ENCODE assay signal across 22 cellular contexts in the genomic region with DNA sequence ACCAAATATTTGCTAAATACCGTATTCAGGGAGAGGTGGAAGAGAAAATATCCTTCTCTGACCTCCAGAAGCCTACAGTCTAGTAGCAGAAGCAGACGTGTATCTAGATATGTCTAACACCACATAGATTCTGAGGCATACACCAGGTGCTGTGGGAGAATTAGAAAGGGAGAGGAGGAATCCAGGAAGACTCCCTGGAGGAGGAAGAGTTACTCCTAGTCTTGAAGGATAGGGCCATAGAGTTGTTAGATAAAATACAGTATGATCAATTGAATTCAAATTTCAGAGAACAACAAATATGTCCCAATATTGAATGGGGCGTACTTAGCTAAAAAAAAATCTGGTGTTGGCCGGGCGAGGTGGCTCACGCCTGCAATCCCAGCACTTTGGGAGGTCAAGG. TPM values are rescaled to one million over a fixed set of nuclear protein-coding genes. Genes with fewer than 3 reads are reported as not detected.
"Had no signal": no experiment of that assay in that cellular context is flagged by ENCODE, and none has a peak within 500 bp of the region (broad histone marks: within the 10 kb centered on the region; RNA-seq: fewer than 3 reads in every experiment).

No MANE protein-coding gene starts in this region.

- H3K36me3 ChIP-seq: neutrophil had no signal

- H3K4me3 ChIP-seq: mucosa of descending colon, testis had no signal

- FAIRE-seq: endothelial cell of umbilical vein, islet of Langerhans had no signal

- DNase-seq: activated CD4-positive, alpha-beta memory T cell treated with anti-CD3 and anti-CD28 coated beads for 36 hours; activated CD4-positive, alpha-beta T cell treated with anti-CD3 and anti-CD28 coated beads, Interleukin-2, amount 10 ng/mL, durations not matched to agents 24 days and 14 days; activated CD4-positive, CD25-positive, alpha-beta regulatory T cell treated with anti-CD3 and anti-CD28 coated beads, Interleukin-2, amount 50 U/mL, for 72 hours; activated CD8-positive, alpha-beta memory T cell treated with anti-CD3 and anti-CD28 coated beads, Interleukin-2, amount 50 U/mL, for 4 hours; activated gamma-delta T cell; activated naive CD4-positive, alpha-beta T cell treated with anti-CD3 and anti-CD28 coated beads, Interleukin-2, amount 50 U/mL, for 16 hours; activated T-cell treated with anti-CD3 and anti-CD28 coated beads, Interleukin-2, amount 50 U/mL, for 24 hours; amniotic stem cell; caudate nucleus; cortex of kidney; foreskin fibroblast; left ventricle myocardium superior; mucosa of descending colon; nephron progenitor cell; stimulated activated CD4-positive, alpha-beta T cell treated with anti-CD3 and anti-CD28 coated beads, Interleukin-2, amount 100 ng/mL, for 48 hours; stimulated activated naive CD4-positive, alpha-beta T cell treated with Interleukin-2 at 50 U/mL for 16 hours; T-helper 2 cell; testis had no signal

- H3K27me3 ChIP-seq: testis had no signal

- H3K9me3 ChIP-seq: mucosa of descending colon, neutrophil, testis had no signal

- ATAC-seq: left ventricle myocardium superior, mucosa of descending colon had no signal

- H3K27ac ChIP-seq: neutrophil, testis had no signal

RNA-seq across cellular contexts. Expression of a gene that starts 58.7 kb away (rescaled TPM):
- total RNA-seq: osteocyte had no signal
